In the genomic region with DNA sequence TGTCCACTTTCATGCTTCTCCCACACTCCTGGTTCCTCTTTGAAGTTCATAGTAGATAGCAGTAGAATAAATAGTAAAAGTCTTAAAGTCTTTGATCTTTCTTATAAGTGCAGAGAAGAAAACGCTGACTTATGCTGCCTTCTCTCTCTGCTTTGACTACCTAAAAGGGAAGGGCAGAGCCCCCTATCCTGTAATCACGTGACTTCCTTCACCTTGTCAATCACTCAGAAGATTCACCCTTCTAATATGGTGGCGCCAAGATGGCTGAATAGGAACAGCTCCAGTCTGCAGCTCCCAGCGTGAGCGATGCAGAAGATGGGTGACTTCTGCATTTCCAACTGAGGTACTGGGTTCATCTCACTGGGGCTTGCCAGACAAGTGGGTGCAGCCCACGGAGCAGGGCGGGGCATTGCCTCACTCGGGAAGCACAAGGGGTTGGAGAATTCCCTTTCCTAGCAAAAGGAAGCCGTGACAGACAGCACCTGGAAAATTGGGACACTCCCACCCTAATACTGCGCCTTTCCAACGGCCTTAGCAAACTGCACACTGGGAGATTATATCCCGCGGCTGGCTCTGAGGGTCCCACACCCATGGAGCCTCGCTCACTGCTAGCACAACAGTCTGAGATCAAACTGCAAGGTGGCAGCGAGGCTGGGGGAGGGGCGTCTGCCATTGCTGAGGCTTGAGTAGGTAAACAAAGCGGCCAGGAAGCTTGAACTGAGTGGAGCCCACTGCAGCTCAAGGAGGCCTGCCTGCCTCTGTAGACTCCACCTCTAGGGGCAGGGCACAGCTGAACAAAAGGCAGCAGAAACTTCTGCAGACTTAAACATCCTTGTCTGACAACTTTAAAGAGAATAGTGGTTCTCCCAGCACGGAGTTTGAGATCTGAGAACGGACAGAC, we compare ENCODE assay signal across 10 cellular contexts. TPM values are rescaled to one million over a fixed set of nuclear protein-coding genes. Genes with fewer than 3 reads are reported as not detected.
"Had no signal": no experiment of that assay in that cellular context is flagged by ENCODE, and none has a peak within 500 bp of the region (broad histone marks: within the 10 kb centered on the region; RNA-seq: fewer than 3 reads in every experiment).

No MANE protein-coding gene starts in this region.

RNA-seq across cellular contexts. Expression of a gene that starts 9.1 kb away (rescaled TPM):
- total RNA-seq: colonic mucosa, foreskin keratinocyte, left cardiac atrium, mucosa of descending colon, pancreas, sciatic nerve, smooth muscle cell, upper lobe of left lung had no signal
- polyA plus RNA-seq: foreskin keratinocyte, pancreas, smooth muscle cell had no signal

RNA-seq across cellular contexts. Expression of a gene that starts 13.5 kb away (rescaled TPM):
- total RNA-seq: epithelial cell of proximal tubule, foreskin keratinocyte, smooth muscle cell had no signal
- polyA plus RNA-seq: fibroblast of lung, foreskin keratinocyte, smooth muscle cell had no signal

RNA-seq across cellular contexts. Expression of a gene that starts 32.0 kb away (rescaled TPM):
- total RNA-seq: fibroblast of lung had no signal
- polyA plus RNA-seq: fibroblast of lung, smooth muscle cell had no signal
